9 cellular contexts compared by ENCODE assay signal in genomic region chr10:94320285-94320914, GRCh38. TPM values are rescaled to one million over a fixed set of nuclear protein-coding genes. Genes with fewer than 3 reads are reported as not detected.
DNase-seq lines count a peak whose midpoint lies in the region; ATAC-seq and TF ChIP-seq lines count a peak whose summit lies in the region.
"Had no signal": no experiment of that assay in that cellular context is flagged by ENCODE, and none has a peak within 500 bp of the region (broad histone marks: within the 10 kb centered on the region; RNA-seq: fewer than 3 reads in every experiment).

No MANE protein-coding gene starts in this region.

- no peak for TF ChIP-seq POLR2A in sigmoid colon (IDR thresholded peaks at IDR 0.05)

- H3K27me3 ChIP-seq in sigmoid colon = no peaks in the 10 kb centered on the region

- no peak for ATAC-seq in HG03469 (IDR thresholded peaks at IDR 0.05; ENCODE audit: unreplicated experiment)

- peak; percentile 58 to 85 (median 76) for TF ChIP-seq CTCF in sigmoid colon (IDR thresholded peaks at IDR 0.05)

- H3K27ac ChIP-seq in sigmoid colon = no peak overlapping the region
- H3K27ac ChIP-seq: skin epidermis had no signal

- no peak overlapping the region for H3K4me3 ChIP-seq in sigmoid colon
- H3K4me3 ChIP-seq: skin epidermis had no signal

- H3K36me3 ChIP-seq in sigmoid colon = peaks cover 0 to 39% (median 5%) of the 10 kb centered on the region in 4 donors

- intact Hi-C loops in sigmoid colon (cut with DNase I) = loop anchor here (1.0 to 2.0 kb wide), 2 partner anchors 244 to 404 kb away; no protein-coding TSS in a partner anchor

- peaks cover 0 to 15% (median 13%) of the 10 kb centered on the region in 4 donors for H3K4me1 ChIP-seq in sigmoid colon

- no peaks in the 10 kb centered on the region for H3K9me3 ChIP-seq in sigmoid colon

- peak; percentile 62 for DNase-seq in activated gamma-delta T cell treated with Interleukin-2 at 50 U/mL for 16 hours
- DNase-seq in activated gamma-delta T cell (lab: John Stamatoyannopoulos, UW) = no peak
- peak; percentile 6 for DNase-seq in NCI-H1048 (lab: John Stamatoyannopoulos, UW)
- peak; percentile 7 to 58 (median 46) for DNase-seq in T-helper 2 cell
- peak in 42 of 56 donors; percentile 1 to 79 (median 18) for DNase-seq in amygdala (lab: John Stamatoyannopoulos, UW)
- peak; percentile 22 for DNase-seq in hepatic stellate cell (ENCODE audit: low spot score)
- DNase-seq in sigmoid colon = peak; percentile 75

- no peak for TF ChIP-seq EP300 in sigmoid colon (IDR thresholded peaks at IDR 0.05)

- WGBS in sigmoid colon, 2 donors = 16 to 28% methylated on average over 2 of the region's 2 CpGs

RNA-seq across cellular contexts. Expression of gene NOC3L, which starts 42.3 kb away (rescaled TPM):
- 10 to 100 TPM; 14.1 to 17.8 (median 15.9) TPM for total RNA-seq in sigmoid colon
- 1 to 10 TPM; 1.8 to 8.3 (median 2.8) TPM for polyA plus RNA-seq in sigmoid colon
